In the genomic region with DNA sequence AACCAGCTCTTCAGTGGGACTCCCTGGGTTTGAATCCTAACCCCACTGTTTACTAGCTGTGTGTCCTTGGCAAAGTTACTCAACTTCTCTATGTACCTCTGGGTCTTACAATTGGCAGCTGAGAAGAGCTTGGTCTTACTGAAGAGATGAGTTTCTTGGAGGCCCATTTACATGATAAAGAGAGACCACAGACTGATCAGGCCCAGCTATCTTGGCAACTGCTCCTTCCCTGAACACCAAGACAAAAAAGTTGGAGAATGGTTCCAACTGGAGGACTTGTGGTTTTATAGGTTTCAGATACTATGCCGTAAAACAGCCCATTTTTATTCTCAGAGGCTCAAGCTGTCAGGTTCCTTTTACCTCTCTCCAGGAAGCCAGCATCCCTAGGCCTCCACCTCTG, we compare ENCODE assay signal across 20 cellular contexts.
"Had no signal": no experiment of that assay in that cellular context is flagged by ENCODE, and none has a peak within 500 bp of the region (broad histone marks: within the 10 kb centered on the region; RNA-seq: fewer than 3 reads in every experiment).

No MANE protein-coding gene starts in this region.

- DNase-seq: colonic mucosa; dermis blood vessel endothelial cell; effector memory CD4-positive, alpha-beta T cell; hypothalamus; immature natural killer cell; islet precursor cell; left ventricle myocardium superior; lower lobe of right lung; naive thymus-derived CD8-positive, alpha-beta T cell; nephron progenitor cell; occipital lobe; pancreas; right lobe of liver; small intestine; stimulated activated CD4-positive, alpha-beta T cell treated with anti-CD3 and anti-CD28 coated beads, Interleukin-15, amount 100 ng/mL, for 24 hours; stimulated activated CD4-positive, alpha-beta T cell treated with anti-CD3 and anti-CD28 coated beads, Interleukin-4, amount 100 ng/mL, for 24 hours; stimulated activated naive CD4-positive, alpha-beta T cell treated with Interleukin-2 at 50 U/mL for 16 hours; stomach; thyroid gland had no signal

- H3K9me3 ChIP-seq: colonic mucosa, lower lobe of right lung, pancreas, right lobe of liver, stomach, thyroid gland had no signal

- H3K36me3 ChIP-seq: colonic mucosa, lower lobe of right lung, pancreas, right lobe of liver, stomach, thyroid gland had no signal

- H3K4me1 ChIP-seq: colonic mucosa, pancreas, right lobe of liver, thyroid gland had no signal

- H3K27ac ChIP-seq: colonic mucosa, lower lobe of right lung, pancreas, right lobe of liver, stomach, thyroid gland had no signal

- H3K27me3 ChIP-seq: colonic mucosa, pancreas, right lobe of liver, stomach, thyroid gland had no signal

- H3K4me3 ChIP-seq: colonic mucosa, lower lobe of right lung, pancreas, right lobe of liver, stomach, thyroid gland had no signal

- ATAC-seq: left ventricle myocardium superior; lower lobe of right lung; naive thymus-derived CD8-positive, alpha-beta T cell; pancreas; right lobe of liver; stimulated activated effector memory CD8-positive, alpha-beta T cell treated with anti-CD3 and anti-CD28 coated beads, Interleukin-12 subunit alpha, Interleukin-12 subunit beta, amount 100 ng/mL, for 72 hours had no signal
